Comparison of ENCODE assay signal across 8 cellular contexts in genomic region chr1:8702121-8702520, GRCh38.
DNase-seq lines count a peak whose midpoint lies in the region; ATAC-seq and TF ChIP-seq lines count a peak whose summit lies in the region.

No MANE protein-coding gene starts in this region.

- DNase-seq in DND-41 (no peak), LHCN-M2 (ENCODE audit: low read depth) (peak; percentile 34), WERI-Rb-1 (peak; percentile 21), hippocampal formation (lab: John Stamatoyannopoulos, UW) (no peak)

- peaks cover 81% of the 10 kb centered on the region for H4K20me1 ChIP-seq in DND-41 (ENCODE audit: insufficient read depth, low read length)

- TF ChIP-seq POLR2A in gastroesophageal sphincter (IDR thresholded peaks at IDR 0.05) = no peak

- WGBS in gastroesophageal sphincter (ENCODE audit: low coverage in 1 of 2), 2 donors = 8 to 15% methylated on average over 9 of the region's 9 CpGs

- no peak overlapping the region for H3K27ac ChIP-seq in DND-41 (ENCODE audit: low read length)
- H3K27ac ChIP-seq in WERI-Rb-1 = peak overlapping the region; percentile 88
- H3K27ac ChIP-seq in gastroesophageal sphincter = peak overlapping the region; percentile 88 to 95 (median 92)
- peak overlapping the region; percentile 70 for H3K27ac ChIP-seq in rectal smooth muscle tissue (ENCODE audit: low read depth, low read length)

- no peak overlapping the region for H2AFZ ChIP-seq in DND-41 (ENCODE audit: low read depth, low read length)

- no peak for TF ChIP-seq CTCF in DND-41 (IDR thresholded peaks at IDR 0.05; ENCODE audit: borderline replicate concordance, extremely low read depth, low read length, poor library complexity, severe bottlenecking)
- no peak for TF ChIP-seq CTCF in WERI-Rb-1 (IDR thresholded peaks at IDR 0.05; ENCODE audit: low read depth, low read length)
- TF ChIP-seq CTCF in gastroesophageal sphincter (IDR thresholded peaks at IDR 0.05) = no peak

- H3K79me2 ChIP-seq in DND-41 (ENCODE audit: insufficient read depth, low read length) = peaks cover 19% of the 10 kb centered on the region

- H3K4me2 ChIP-seq in DND-41 (ENCODE audit: insufficient read depth, low read length) = peak overlapping the region; percentile 85

- no peak for ATAC-seq in DND-41 (ENCODE audit: insufficient read depth, low read depth)
- ATAC-seq in gastroesophageal sphincter = no peak
- ATAC-seq in GM21381 (IDR thresholded peaks at IDR 0.05; ENCODE audit: unreplicated experiment) = no peak
- ATAC-seq in HG03045 (IDR thresholded peaks at IDR 0.05; ENCODE audit: unreplicated experiment) = no peak

- no peak for TF ChIP-seq EP300 in gastroesophageal sphincter (IDR thresholded peaks at IDR 0.05)

- H3K27me3 ChIP-seq in DND-41 (ENCODE audit: insufficient read depth, low read length, poor library complexity) = peaks cover 37% of the 10 kb centered on the region
- no peaks in the 10 kb centered on the region for H3K27me3 ChIP-seq in WERI-Rb-1 (ENCODE audit: insufficient read depth, low read depth, severe bottlenecking)
- H3K27me3 ChIP-seq in gastroesophageal sphincter = no peaks in the 10 kb centered on the region
- H3K27me3 ChIP-seq in rectal smooth muscle tissue (ENCODE audit: control insufficient read depth, insufficient read depth, low read length) = no peaks in the 10 kb centered on the region

- H3K4me1 ChIP-seq in DND-41 (ENCODE audit: insufficient read depth, low read length) = peaks cover 36% of the 10 kb centered on the region
- peaks cover 0 to 77% (median 17%) of the 10 kb centered on the region in 3 donors for H3K4me1 ChIP-seq in gastroesophageal sphincter
- H3K4me1 ChIP-seq in rectal smooth muscle tissue (ENCODE audit: control insufficient read depth, insufficient read depth, low read length) = peaks cover 25% of the 10 kb centered on the region

- H3K36me3 ChIP-seq in DND-41 (ENCODE audit: insufficient read depth, low read length) = no peaks in the 10 kb centered on the region
- no peaks in the 10 kb centered on the region; the same call in 1 of the 2 replicates for H3K36me3 ChIP-seq in WERI-Rb-1
- no peaks in the 10 kb centered on the region for H3K36me3 ChIP-seq in gastroesophageal sphincter
- no peaks in the 10 kb centered on the region for H3K36me3 ChIP-seq in rectal smooth muscle tissue (ENCODE audit: control insufficient read depth, insufficient read depth, low read length)

- H3K4me3 ChIP-seq in DND-41 (ENCODE audit: low read depth in 1 of 2, low read length in 2 of 2) (peak overlapping the region in 1 of 2 experiments; percentile 13; a peak in 2 of 4 replicates), WERI-Rb-1 (ENCODE audit: low read depth, low read length) (peak overlapping the region; percentile 92), gastroesophageal sphincter (peak overlapping the region; percentile 70 to 91), rectal smooth muscle tissue (ENCODE audit: low read length) (peak overlapping the region; percentile 66)

- H3K9me3 ChIP-seq in DND-41 (ENCODE audit: insufficient read depth, low read length, severe bottlenecking) (no peaks in the 10 kb centered on the region), WERI-Rb-1 (ENCODE audit: severe bottlenecking) (no peaks in the 10 kb centered on the region), gastroesophageal sphincter (no peaks in the 10 kb centered on the region)

- peak overlapping the region; percentile 18; the same call in 1 of the 2 replicates for H3K9ac ChIP-seq in DND-41 (ENCODE audit: low read depth, low read length)
- H3K9ac ChIP-seq in rectal smooth muscle tissue (ENCODE audit: low read length) = no peak overlapping the region

Comparison
In these comparisons a context has a peak if more than half of its experiments do, and no peak if none do; other contexts are left out.
1. DNase-seq: peak in LHCN-M2 (single experiment) and WERI-Rb-1 (single experiment); none in DND-41 (single experiment) and hippocampal formation (0 of 2).